ENCODE assay signal across 11 cellular contexts in genomic region chr16:379183-379960, GRCh38. TPM values are rescaled to one million over a fixed set of nuclear protein-coding genes. Genes with fewer than 3 reads are reported as not detected.
DNase-seq lines count a peak whose midpoint lies in the region; ATAC-seq, FAIRE-seq and TF ChIP-seq lines count a peak whose summit lies in the region.
"Had no signal": no experiment of that assay in that cellular context is flagged by ENCODE, and none has a peak within 500 bp of the region (broad histone marks: within the 10 kb centered on the region; RNA-seq: fewer than 3 reads in every experiment).

No MANE protein-coding gene starts in this region.

- WGBS in HepG2 (ENCODE audit: low lambda C conversion rate) = 0% methylated on average over 1 of the region's 16 CpGs
- WGBS in aorta, 2 donors = 85 to 87% methylated on average over 16 of the region's 16 CpGs

- H3K36me3 Mint-ChIP-seq in CD8-positive, alpha-beta memory T cell = peaks cover 0 to 19% (median 0%) of the 10 kb centered on the region in 3 donors
- H3K36me3 Mint-ChIP-seq in activated CD4-positive, alpha-beta memory T cell treated with anti-CD3 and anti-CD28 coated beads, Interleukin-2, amount 10 ng/mL, durations not matched to agents 7 days and 5 days (ENCODE audit: low read depth) = peaks cover 5% of the 10 kb centered on the region

- H3K36me3 ChIP-seq in CD8-positive, alpha-beta memory T cell (ENCODE audit: insufficient read depth, low read length) = no peaks in the 10 kb centered on the region
- H3K36me3 ChIP-seq in HepG2 (replicated peaks in 1 of 2; ENCODE audit: control insufficient read depth in 1 of 2, insufficient read depth in 2 of 2, low read length in 2 of 2) = peaks cover 12 to 18% of the 10 kb centered on the region in 2 experiments; a peak in 4 of 5 replicates
- H3K36me3 ChIP-seq in aorta (ENCODE audit: control insufficient read depth in 1 of 2, insufficient read depth in 2 of 2, low read length in 1 of 2) = peaks cover 0 to 5% of the 10 kb centered on the region in 2 donors
- H3K36me3 ChIP-seq: ovary had no signal

- H3K9ac ChIP-seq in HepG2 (ENCODE audit: insufficient read depth, low read depth, low read length) = peak overlapping the region; percentile 44; the same call in 1 of the 2 replicates

- peak overlapping the region; percentile 70 to 91 (median 84) for H3K4me3 Mint-ChIP-seq in CD8-positive, alpha-beta memory T cell
- peak overlapping the region; percentile 79 for H3K4me3 Mint-ChIP-seq in activated CD4-positive, alpha-beta memory T cell treated with anti-CD3 and anti-CD28 coated beads, Interleukin-2, amount 10 ng/mL, durations not matched to agents 7 days and 5 days

- CTCF ChIA-PET in CD8-positive, alpha-beta memory T cell (lab: Charles Lee) = interaction anchor here (1.3 to 1.7 kb wide), 2 partner anchors 17 to 22 kb away, joined by 3 read pairs; partner anchors contain the start of gene DECR2
- CTCF ChIA-PET in activated CD4-positive, alpha-beta memory T cell treated with anti-CD3 and anti-CD28 coated beads, Interleukin-2, amount 10 ng/mL, durations not matched to agents 7 days and 5 days (lab: Charles Lee) = no interaction called here
- CTCF ChIA-PET in HepG2 (lab: Yijun Ruan, JAX; ENCODE audit: low intra/inter-chr PET ratio, low total read pairs) = no interaction called here

- peak; percentile 19 for ATAC-seq in HepG2
- no peak for ATAC-seq in GM21619 (IDR thresholded peaks at IDR 0.05; ENCODE audit: unreplicated experiment)
- ATAC-seq in aorta (ENCODE audit: low FRiP score) = no peak

- no peaks in the 10 kb centered on the region for H3K9me3 ChIP-seq in CD8-positive, alpha-beta memory T cell (ENCODE audit: low read length)
- no peaks in the 10 kb centered on the region for H3K9me3 ChIP-seq in HepG2 (ENCODE audit: low read length)
- H3K9me3 ChIP-seq in aorta (ENCODE audit: control insufficient read depth, low read length) = no peaks in the 10 kb centered on the region
- H3K9me3 ChIP-seq: ovary had no signal

- peaks cover 20 to 33% (median 21%) of the 10 kb centered on the region in 3 donors for H3K4me1 Mint-ChIP-seq in CD8-positive, alpha-beta memory T cell
- H3K4me1 Mint-ChIP-seq in activated CD4-positive, alpha-beta memory T cell treated with anti-CD3 and anti-CD28 coated beads, Interleukin-2, amount 10 ng/mL, durations not matched to agents 7 days and 5 days = peaks cover 24% of the 10 kb centered on the region

- no peak for FAIRE-seq in HepG2 (lab: Jason Lieb, UNC)
- FAIRE-seq: GM19239 had no signal

- BruUV-seq in HepG2 (replicated peaks; lab: Mats Ljungman, UMichigan) = no TSS peak

- TF ChIP-seq RAD21 in HepG2 (CRISPR knock-in tag; IDR thresholded peaks at IDR 0.05) = no peak

- TF ChIP-seq EP300 in HepG2 (IDR thresholded peaks at IDR 0.05; ENCODE audit: low read depth in 2 of 2, low read length in 2 of 2) (no peak), HepG2 (CRISPR knock-in tag; IDR thresholded peaks at IDR 0.05; ENCODE audit: borderline replicate concordance) (no peak)

- peak overlapping the region in 4 of 8 donors; percentile 23 to 96 (median 58) for H3K27ac Mint-ChIP-seq in CD8-positive, alpha-beta memory T cell
- peak overlapping the region; percentile 86 for H3K27ac Mint-ChIP-seq in activated CD4-positive, alpha-beta memory T cell treated with anti-CD3 and anti-CD28 coated beads, Interleukin-2, amount 10 ng/mL, durations not matched to agents 7 days and 5 days

- H3K4me2 ChIP-seq in HepG2 (ENCODE audit: low read depth, low read length) = peak overlapping the region; percentile 88

- intact Hi-C loops in HepG2 (cut with micrococcal nuclease; ENCODE audit: unreplicated experiment) (no loop called here), aorta (cut with DNase I) (no loop called here)

- H3K27ac ChIP-seq in CD8-positive, alpha-beta memory T cell (ENCODE audit: low read depth, low read length) = no peak overlapping the region
- peak overlapping the region; percentile 5 for H3K27ac ChIP-seq in HepG2 (ENCODE audit: extremely low read length, insufficient read depth, low read length)
- H3K27ac ChIP-seq in aorta (ENCODE audit: low read depth in 1 of 2, low read length in 2 of 2) = no peak overlapping the region
- H3K27ac ChIP-seq: ovary had no signal

- no peaks in the 10 kb centered on the region for H4K20me1 ChIP-seq in HepG2 (ENCODE audit: insufficient read depth, low read length)

- peaks cover 16% of the 10 kb centered on the region for H3K79me2 ChIP-seq in HepG2 (ENCODE audit: insufficient read depth, low read length)

- peaks cover 19% of the 10 kb centered on the region for H3K4me1 ChIP-seq in CD8-positive, alpha-beta memory T cell (ENCODE audit: insufficient read depth, low read length)
- H3K4me1 ChIP-seq in HepG2 (ENCODE audit: insufficient read depth, low read length) (peaks cover 38% of the 10 kb centered on the region), aorta (ENCODE audit: control insufficient read depth in 1 of 2, insufficient read depth in 2 of 2, low read length in 2 of 2) (no peaks in the 10 kb centered on the region)

- no peak for DNase-seq in CD8-positive, alpha-beta memory T cell
- DNase-seq in NCI-H1092 treated with DMSO at 0.1 percent for 48 hours (lab: John Stamatoyannopoulos, UW) (peak; percentile 42), HepG2 (ENCODE audit: low spot score) (no peak), aorta (no peak), NCI-H226 (no peak), NCI-H2227 (lab: John Stamatoyannopoulos, UW; ENCODE audit: unreplicated experiment) (no peak)
- no peak for DNase-seq in activated CD4-positive, alpha-beta memory T cell treated with anti-CD3 and anti-CD28 coated beads, Interleukin-2, amount 10 ng/mL, durations not matched to agents 7 days and 5 days
- DNase-seq: Right ventricle myocardium superior had no signal

- H3K9me3 Mint-ChIP-seq in CD8-positive, alpha-beta memory T cell = no peaks in the 10 kb centered on the region
- H3K9me3 Mint-ChIP-seq in activated CD4-positive, alpha-beta memory T cell treated with anti-CD3 and anti-CD28 coated beads, Interleukin-2, amount 10 ng/mL, durations not matched to agents 7 days and 5 days = no peaks in the 10 kb centered on the region

- no peak overlapping the region for H2AFZ ChIP-seq in HepG2 (ENCODE audit: low read length)

- peak overlapping the region; percentile 55 for H3K4me3 ChIP-seq in CD8-positive, alpha-beta memory T cell (ENCODE audit: low read length)
- H3K4me3 ChIP-seq in HepG2 (replicated peaks in 1 of 3; ENCODE audit: insufficient read depth in 1 of 3, low read depth in 2 of 3, low read length in 3 of 3) (peak overlapping the region in 2 of 3 experiments; percentile 24 to 85; a peak in 3 of 6 replicates), aorta (ENCODE audit: low read length in 2 of 2) (no peak overlapping the region)
- H3K4me3 ChIP-seq: ovary had no signal

- in situ Hi-C loops in HepG2 (cut with HindIII; ENCODE audit: extremely low pct_ligation_motif_present, low pct_unique_long_range_greater_than_20kb) = no loop called here

- POLR2A ChIA-PET in CD8-positive, alpha-beta memory T cell (lab: Charles Lee) = interaction anchor here (2.0 kb wide), 1 partner anchor 9 kb away, joined by 9 read pairs; the partner anchor contains the start of gene MRPL28
- POLR2A ChIA-PET in activated CD4-positive, alpha-beta memory T cell treated with anti-CD3 and anti-CD28 coated beads, Interleukin-2, amount 10 ng/mL, durations not matched to agents 7 days and 5 days (lab: Charles Lee) = interaction anchor here (0.8 to 0.9 kb wide), 2 partner anchors 9 to 22 kb away, joined by 3 read pairs; partner anchors contain the start of genes DECR2 and MRPL28
- POLR2A ChIA-PET in HepG2 (lab: Yijun Ruan, JAX) = interaction anchor here (1.0 to 5.9 kb wide), 2 partner anchors 9 to 147 kb away, joined by 3 to 27 read pairs; partner anchors contain the start of gene MRPL28

- no peak for TF ChIP-seq CTCF in HepG2 (CRISPR knock-in tag; IDR thresholded peaks at IDR 0.05)

- H3K27me3 Mint-ChIP-seq in CD8-positive, alpha-beta memory T cell = no peaks in the 10 kb centered on the region
- peaks cover 10% of the 10 kb centered on the region for H3K27me3 Mint-ChIP-seq in activated CD4-positive, alpha-beta memory T cell treated with anti-CD3 and anti-CD28 coated beads, Interleukin-2, amount 10 ng/mL, durations not matched to agents 7 days and 5 days

- TF ChIP-seq POLR2A in HepG2 (IDR thresholded peaks at IDR 0.05; ENCODE audit: insufficient read depth in 1 of 2, low read depth in 2 of 2, low read length in 2 of 2) = no peak

- H3K27me3 ChIP-seq in CD8-positive, alpha-beta memory T cell (ENCODE audit: insufficient read depth, low read length, poor library complexity, severe bottlenecking) = no peaks in the 10 kb centered on the region
- no peaks in the 10 kb centered on the region for H3K27me3 ChIP-seq in HepG2 (ENCODE audit: control insufficient read depth in 1 of 2, insufficient read depth in 2 of 2, low read length in 2 of 2)
- no peaks in the 10 kb centered on the region for H3K27me3 ChIP-seq in aorta (ENCODE audit: control insufficient read depth in 1 of 2, insufficient read depth in 2 of 2, low read length in 1 of 2)
- H3K27me3 ChIP-seq: ovary had no signal

RNA-seq across cellular contexts. Expression of gene PGAP6, which starts 2.4 kb away (rescaled TPM):
- total RNA-seq in CD8-positive, alpha-beta memory T cell = 10 to 100 TPM; 36.1 to 36.2 TPM
- 23.1 TPM for polyA plus RNA-seq in CD8-positive, alpha-beta memory T cell
- total RNA-seq in activated CD4-positive, alpha-beta memory T cell treated with anti-CD3 and anti-CD28 coated beads, Interleukin-2, amount 10 ng/mL, durations not matched to agents 7 days and 5 days = 10 to 100 TPM; 59.2 to 59.9 TPM
- total RNA-seq in HepG2 (2016; rRNA removed; fragmentation: Illumina TruSeq; extraction: Trizol) = 33.7 and 52.7 TPM in 2 replicates
- 52.2 and 54.4 TPM in 2 replicates for total RNA-seq in HepG2 (2016; cell fraction: cytosol; rRNA removed; fragmentation: Illumina TruSeq; extraction: Trizol; ENCODE audit: low read depth)
- 27.1 and 52.1 TPM in 2 replicates for total RNA-seq in HepG2 (2016; cell fraction: insoluble cytoplasmic fraction; rRNA removed; fragmentation: Illumina TruSeq; extraction: Trizol)
- total RNA-seq in HepG2 (2016; cell fraction: membrane; rRNA removed; fragmentation: Illumina TruSeq; extraction: Trizol) = 108 and 112 TPM in 2 replicates
- total RNA-seq in HepG2 (2016; cell fraction: nucleus; rRNA removed; fragmentation: Illumina TruSeq; extraction: Trizol) = 36.6 and 38.8 TPM in 2 replicates
- 136 and 192 TPM in 2 replicates for polyA plus RNA-seq in HepG2 (2011; rRNA removed)
- 183 and 222 TPM in 2 replicates for polyA plus RNA-seq in HepG2 (2011; cell fraction: cytosol; rRNA removed)
- 308 and 324 TPM in 2 replicates for polyA plus RNA-seq in HepG2 (2011; cell fraction: nucleus; rRNA removed)
- polyA plus RNA-seq in HepG2 (2012) = 54.7 and 75.9 TPM in 2 replicates
- polyA plus RNA-seq in HepG2 (2016; cell fraction: cytosol; fragmentation: Illumina TruSeq; extraction: Trizol; ENCODE audit: low read depth) = 90.3 and 94.2 TPM in 2 replicates
- polyA plus RNA-seq in HepG2 (2016; cell fraction: insoluble cytoplasmic fraction; fragmentation: Illumina TruSeq; extraction: Trizol; ENCODE audit: low read depth) = 43.3 and 54.7 TPM in 2 replicates
- 117 and 127 TPM in 2 replicates for polyA plus RNA-seq in HepG2 (2016; cell fraction: membrane; fragmentation: Illumina TruSeq; extraction: Trizol; ENCODE audit: low read depth)
- polyA plus RNA-seq in HepG2 (2016; cell fraction: nucleus; fragmentation: Illumina TruSeq; extraction: Trizol; ENCODE audit: insufficient read depth, low read depth) = 107 and 123 TPM in 2 replicates
- polyA minus RNA-seq in HepG2 (2011; rRNA and poly(A)+ RNA removed; ENCODE audit: low replicate concordance) = 53.1 and 397 TPM in 2 replicates
- 61.4 and 63.3 TPM in 2 replicates for polyA minus RNA-seq in HepG2 (2011; cell fraction: cytosol; rRNA and poly(A)+ RNA removed)
- 26.0 and 48.0 TPM in 2 replicates for polyA minus RNA-seq in HepG2 (2011; cell fraction: nucleus; rRNA and poly(A)+ RNA removed)
- 10 to 100 TPM; 38.9 to 39.0 TPM for total RNA-seq in aorta
- polyA plus RNA-seq in aorta = 10 to 100 TPM; 27.4 to 41.4 TPM

RNA-seq across cellular contexts. Expression of gene MRPL28, which starts 9.0 kb away (rescaled TPM):
- 10 to 100 TPM; 90.2 to 98.0 TPM for total RNA-seq in CD8-positive, alpha-beta memory T cell
- polyA plus RNA-seq in CD8-positive, alpha-beta memory T cell = 67.8 TPM
- total RNA-seq in activated CD4-positive, alpha-beta memory T cell treated with anti-CD3 and anti-CD28 coated beads, Interleukin-2, amount 10 ng/mL, durations not matched to agents 7 days and 5 days = 10 to 100 TPM; 71.4 to 72.6 TPM
- total RNA-seq in HepG2 (2016; rRNA removed; fragmentation: Illumina TruSeq; extraction: Trizol) (114 and 128 TPM in 2 replicates), aorta (10 to 100 TPM; 35.5 to 38.0 TPM)
- 30.5 and 32.3 TPM in 2 replicates for total RNA-seq in HepG2 (2016; cell fraction: cytosol; rRNA removed; fragmentation: Illumina TruSeq; extraction: Trizol; ENCODE audit: low read depth)
- 115 and 131 TPM in 2 replicates for total RNA-seq in HepG2 (2016; cell fraction: insoluble cytoplasmic fraction; rRNA removed; fragmentation: Illumina TruSeq; extraction: Trizol)
- 36.8 and 38.6 TPM in 2 replicates for total RNA-seq in HepG2 (2016; cell fraction: membrane; rRNA removed; fragmentation: Illumina TruSeq; extraction: Trizol)
- 35.6 and 38.6 TPM in 2 replicates for total RNA-seq in HepG2 (2016; cell fraction: nucleus; rRNA removed; fragmentation: Illumina TruSeq; extraction: Trizol)
- polyA plus RNA-seq in HepG2 (2011; rRNA removed) (121 and 135 TPM in 2 replicates), aorta (100 to 1,000 TPM in 1 of 2 donors, 10 to 100 TPM in 1; 42.6 to 107 TPM)
- 141 and 211 TPM in 2 replicates for polyA plus RNA-seq in HepG2 (2011; cell fraction: cytosol; rRNA removed)
- 65.0 and 69.2 TPM in 2 replicates for polyA plus RNA-seq in HepG2 (2011; cell fraction: nucleus; rRNA removed)
- polyA plus RNA-seq in HepG2 (2012) = 50.0 and 56.2 TPM in 2 replicates
- 35.7 and 36.6 TPM in 2 replicates for polyA plus RNA-seq in HepG2 (2016; cell fraction: cytosol; fragmentation: Illumina TruSeq; extraction: Trizol; ENCODE audit: low read depth)
- 162 and 166 TPM in 2 replicates for polyA plus RNA-seq in HepG2 (2016; cell fraction: insoluble cytoplasmic fraction; fragmentation: Illumina TruSeq; extraction: Trizol; ENCODE audit: low read depth)
- polyA plus RNA-seq in HepG2 (2016; cell fraction: membrane; fragmentation: Illumina TruSeq; extraction: Trizol; ENCODE audit: low read depth) = 35.5 and 36.2 TPM in 2 replicates
- 85.4 and 90.0 TPM in 2 replicates for polyA plus RNA-seq in HepG2 (2016; cell fraction: nucleus; fragmentation: Illumina TruSeq; extraction: Trizol; ENCODE audit: insufficient read depth, low read depth)
- 51.3 and 73.8 TPM in 2 replicates for polyA minus RNA-seq in HepG2 (2011; rRNA and poly(A)+ RNA removed; ENCODE audit: low replicate concordance)
- polyA minus RNA-seq in HepG2 (2011; cell fraction: cytosol; rRNA and poly(A)+ RNA removed) = 29.4 and 29.5 TPM in 2 replicates
- 10.2 and 13.2 TPM in 2 replicates for polyA minus RNA-seq in HepG2 (2011; cell fraction: nucleus; rRNA and poly(A)+ RNA removed)

RNA-seq across cellular contexts. Expression of gene NME4, which starts 17.6 kb away (rescaled TPM):
- 10 to 100 TPM; 14.1 to 15.4 TPM for total RNA-seq in CD8-positive, alpha-beta memory T cell
- polyA plus RNA-seq in CD8-positive, alpha-beta memory T cell = 49.9 TPM
- 10 to 100 TPM; 33.9 to 34.0 TPM for total RNA-seq in activated CD4-positive, alpha-beta memory T cell treated with anti-CD3 and anti-CD28 coated beads, Interleukin-2, amount 10 ng/mL, durations not matched to agents 7 days and 5 days
- total RNA-seq in HepG2 (2016; rRNA removed; fragmentation: Illumina TruSeq; extraction: Trizol) (82.8 and 121 TPM in 2 replicates), aorta (10 to 100 TPM; 65.6 to 81.9 TPM)
- total RNA-seq in HepG2 (2016; cell fraction: cytosol; rRNA removed; fragmentation: Illumina TruSeq; extraction: Trizol; ENCODE audit: low read depth) = 711 and 716 TPM in 2 replicates
- 79.6 and 119 TPM in 2 replicates for total RNA-seq in HepG2 (2016; cell fraction: insoluble cytoplasmic fraction; rRNA removed; fragmentation: Illumina TruSeq; extraction: Trizol)
- 463 and 513 TPM in 2 replicates for total RNA-seq in HepG2 (2016; cell fraction: membrane; rRNA removed; fragmentation: Illumina TruSeq; extraction: Trizol)
- total RNA-seq in HepG2 (2016; cell fraction: nucleus; rRNA removed; fragmentation: Illumina TruSeq; extraction: Trizol) = 47.7 and 52.8 TPM in 2 replicates
- polyA plus RNA-seq in HepG2 (2011; rRNA removed) (263 and 275 TPM in 2 replicates), aorta (100 to 1,000 TPM in 1 of 2 donors, 10 to 100 TPM in 1; 95.5 to 128 TPM)
- polyA plus RNA-seq in HepG2 (2011; cell fraction: cytosol; rRNA removed) = 199 and 344 TPM in 2 replicates
- 245 and 274 TPM in 2 replicates for polyA plus RNA-seq in HepG2 (2011; cell fraction: nucleus; rRNA removed)
- polyA plus RNA-seq in HepG2 (2012) = 136 and 145 TPM in 2 replicates
- 1,773 and 1,829 TPM in 2 replicates for polyA plus RNA-seq in HepG2 (2016; cell fraction: cytosol; fragmentation: Illumina TruSeq; extraction: Trizol; ENCODE audit: low read depth)
- 189 and 200 TPM in 2 replicates for polyA plus RNA-seq in HepG2 (2016; cell fraction: insoluble cytoplasmic fraction; fragmentation: Illumina TruSeq; extraction: Trizol; ENCODE audit: low read depth)
- polyA plus RNA-seq in HepG2 (2016; cell fraction: membrane; fragmentation: Illumina TruSeq; extraction: Trizol; ENCODE audit: low read depth) = 997 and 1,012 TPM in 2 replicates
- polyA plus RNA-seq in HepG2 (2016; cell fraction: nucleus; fragmentation: Illumina TruSeq; extraction: Trizol; ENCODE audit: insufficient read depth, low read depth) = 195 and 217 TPM in 2 replicates
- 21.3 and 147 TPM in 2 replicates for polyA minus RNA-seq in HepG2 (2011; rRNA and poly(A)+ RNA removed; ENCODE audit: low replicate concordance)
- polyA minus RNA-seq in HepG2 (2011; cell fraction: cytosol; rRNA and poly(A)+ RNA removed) = 51.2 and 63.8 TPM in 2 replicates
- 27.2 and 27.9 TPM in 2 replicates for polyA minus RNA-seq in HepG2 (2011; cell fraction: nucleus; rRNA and poly(A)+ RNA removed)

RNA-seq across cellular contexts. Expression of gene DECR2, which starts 22.3 kb away (rescaled TPM):
- total RNA-seq in CD8-positive, alpha-beta memory T cell = 1 to 10 TPM; 6.8 to 7.9 TPM
- polyA plus RNA-seq in CD8-positive, alpha-beta memory T cell = 3.9 TPM
- total RNA-seq in activated CD4-positive, alpha-beta memory T cell treated with anti-CD3 and anti-CD28 coated beads, Interleukin-2, amount 10 ng/mL, durations not matched to agents 7 days and 5 days = 1 to 10 TPM; 3.0 to 3.3 TPM
- total RNA-seq in HepG2 (2016; rRNA removed; fragmentation: Illumina TruSeq; extraction: Trizol) (27.8 and 36.3 TPM in 2 replicates), aorta (10 to 100 TPM; 10.9 to 15.9 TPM)
- total RNA-seq in HepG2 (2016; cell fraction: cytosol; rRNA removed; fragmentation: Illumina TruSeq; extraction: Trizol; ENCODE audit: low read depth) = 22.1 and 28.4 TPM in 2 replicates
- 28.1 and 37.2 TPM in 2 replicates for total RNA-seq in HepG2 (2016; cell fraction: insoluble cytoplasmic fraction; rRNA removed; fragmentation: Illumina TruSeq; extraction: Trizol)
- total RNA-seq in HepG2 (2016; cell fraction: membrane; rRNA removed; fragmentation: Illumina TruSeq; extraction: Trizol) = 22.1 and 27.1 TPM in 2 replicates
- total RNA-seq in HepG2 (2016; cell fraction: nucleus; rRNA removed; fragmentation: Illumina TruSeq; extraction: Trizol) = 34.5 and 35.9 TPM in 2 replicates
- polyA plus RNA-seq in HepG2 (2011; rRNA removed) (44.6 and 51.2 TPM in 2 replicates), aorta (10 to 100 TPM; 16.2 to 21.8 TPM)
- polyA plus RNA-seq in HepG2 (2011; cell fraction: cytosol; rRNA removed) = 29.5 and 53.6 TPM in 2 replicates
- 220 and 244 TPM in 2 replicates for polyA plus RNA-seq in HepG2 (2011; cell fraction: nucleus; rRNA removed)
- 22.1 and 23.1 TPM in 2 replicates for polyA plus RNA-seq in HepG2 (2012)
- 13.3 and 15.1 TPM in 2 replicates for polyA plus RNA-seq in HepG2 (2016; cell fraction: cytosol; fragmentation: Illumina TruSeq; extraction: Trizol; ENCODE audit: low read depth)
- polyA plus RNA-seq in HepG2 (2016; cell fraction: insoluble cytoplasmic fraction; fragmentation: Illumina TruSeq; extraction: Trizol; ENCODE audit: low read depth) = 31.8 and 35.2 TPM in 2 replicates
- polyA plus RNA-seq in HepG2 (2016; cell fraction: membrane; fragmentation: Illumina TruSeq; extraction: Trizol; ENCODE audit: low read depth) = 19.1 and 19.5 TPM in 2 replicates
- 124 and 131 TPM in 2 replicates for polyA plus RNA-seq in HepG2 (2016; cell fraction: nucleus; fragmentation: Illumina TruSeq; extraction: Trizol; ENCODE audit: insufficient read depth, low read depth)
- polyA minus RNA-seq in HepG2 (2011; rRNA and poly(A)+ RNA removed; ENCODE audit: low replicate concordance) = 15.9 and 53.9 TPM in 2 replicates
- 17.0 and 17.7 TPM in 2 replicates for polyA minus RNA-seq in HepG2 (2011; cell fraction: cytosol; rRNA and poly(A)+ RNA removed)
- 25.4 and 25.9 TPM in 2 replicates for polyA minus RNA-seq in HepG2 (2011; cell fraction: nucleus; rRNA and poly(A)+ RNA removed)

RNA-seq across cellular contexts. Expression of gene AXIN1, which starts 26.8 kb away (rescaled TPM):
- 10 to 100 TPM; 24.7 to 26.3 TPM for total RNA-seq in CD8-positive, alpha-beta memory T cell
- polyA plus RNA-seq in CD8-positive, alpha-beta memory T cell = 6.9 TPM
- total RNA-seq in activated CD4-positive, alpha-beta memory T cell treated with anti-CD3 and anti-CD28 coated beads, Interleukin-2, amount 10 ng/mL, durations not matched to agents 7 days and 5 days = 10 to 100 TPM; 25.4 to 25.7 TPM
- total RNA-seq in HepG2 (2016; rRNA removed; fragmentation: Illumina TruSeq; extraction: Trizol) = 18.8 and 24.0 TPM in 2 replicates
- total RNA-seq in HepG2 (2016; cell fraction: cytosol; rRNA removed; fragmentation: Illumina TruSeq; extraction: Trizol; ENCODE audit: low read depth) = 17.0 and 18.3 TPM in 2 replicates
- total RNA-seq in HepG2 (2016; cell fraction: insoluble cytoplasmic fraction; rRNA removed; fragmentation: Illumina TruSeq; extraction: Trizol) = 14.2 and 23.9 TPM in 2 replicates
- total RNA-seq in HepG2 (2016; cell fraction: membrane; rRNA removed; fragmentation: Illumina TruSeq; extraction: Trizol) = 32.6 and 32.8 TPM in 2 replicates
- total RNA-seq in HepG2 (2016; cell fraction: nucleus; rRNA removed; fragmentation: Illumina TruSeq; extraction: Trizol) = 14.9 and 17.5 TPM in 2 replicates
- polyA plus RNA-seq in HepG2 (2011; rRNA removed) = 26.0 and 28.5 TPM in 2 replicates
- 37.0 and 44.7 TPM in 2 replicates for polyA plus RNA-seq in HepG2 (2011; cell fraction: cytosol; rRNA removed)
- polyA plus RNA-seq in HepG2 (2011; cell fraction: nucleus; rRNA removed) = 55.4 and 62.8 TPM in 2 replicates
- polyA plus RNA-seq in HepG2 (2012) = 28.4 and 30.4 TPM in 2 replicates
- polyA plus RNA-seq in HepG2 (2016; cell fraction: cytosol; fragmentation: Illumina TruSeq; extraction: Trizol; ENCODE audit: low read depth) = 8.5 and 8.8 TPM in 2 replicates
- polyA plus RNA-seq in HepG2 (2016; cell fraction: insoluble cytoplasmic fraction; fragmentation: Illumina TruSeq; extraction: Trizol; ENCODE audit: low read depth) = 19.0 and 24.8 TPM in 2 replicates
- 22.0 and 23.4 TPM in 2 replicates for polyA plus RNA-seq in HepG2 (2016; cell fraction: membrane; fragmentation: Illumina TruSeq; extraction: Trizol; ENCODE audit: low read depth)
- 30.6 and 31.6 TPM in 2 replicates for polyA plus RNA-seq in HepG2 (2016; cell fraction: nucleus; fragmentation: Illumina TruSeq; extraction: Trizol; ENCODE audit: insufficient read depth, low read depth)
- polyA minus RNA-seq in HepG2 (2011; rRNA and poly(A)+ RNA removed; ENCODE audit: low replicate concordance) = 10.4 and 24.0 TPM in 2 replicates
- polyA minus RNA-seq in HepG2 (2011; cell fraction: cytosol; rRNA and poly(A)+ RNA removed) = 21.4 and 23.6 TPM in 2 replicates
- polyA minus RNA-seq in HepG2 (2011; cell fraction: nucleus; rRNA and poly(A)+ RNA removed) = 14.3 and 15.7 TPM in 2 replicates
- 10 to 100 TPM; 17.0 to 19.8 TPM for total RNA-seq in aorta
- polyA plus RNA-seq in aorta = 10 to 100 TPM in 1 of 2 donors, 1 to 10 TPM in 1; 9.1 to 14.2 TPM

Comparison
In these comparisons a context has a peak if more than half of its experiments do, and no peak if none do; other contexts are left out.
1. H3K4me3 ChIP-seq: peak in CD8-positive, alpha-beta memory T cell (single experiment) and HepG2 (2 of 3); none in aorta (0 of 2).